ENCODE assay signal across 8 cellular contexts in genomic region chr4:140755811-140756291, GRCh38. TPM values are rescaled to one million over a fixed set of nuclear protein-coding genes. Genes with fewer than 3 reads are reported as not detected.
DNase-seq lines count a peak whose midpoint lies in the region; ATAC-seq and TF ChIP-seq lines count a peak whose summit lies in the region.

No MANE protein-coding gene starts in this region.

- POLR2A ChIA-PET in AG04449 (lab: Yijun Ruan, JAX) (interaction anchor here (1.2 to 1.5 kb wide), 2 partner anchors 38 to 383 kb away, joined by 4 to 5 read pairs; partner anchors contain the start of gene SCOC), MCF 10A (lab: Yijun Ruan, JAX) (interaction anchor here (0.6 to 1.8 kb wide), 23 partner anchors 8 to 604 kb away, joined by 3 to 19 read pairs (median 4); no protein-coding TSS in a partner anchor)

- CTCF ChIA-PET in AG04449 (lab: Yijun Ruan, JAX) = interaction anchor here (0.9 to 1.6 kb wide), 9 partner anchors 8 to 146 kb away, joined by 3 to 7 read pairs (median 5); no protein-coding TSS in a partner anchor
- CTCF ChIA-PET in MCF 10A (lab: Yijun Ruan, JAX) = interaction anchor here (0.7 to 1.4 kb wide), 4 partner anchors 16 to 118 kb away, joined by 3 to 5 read pairs (median 4); no protein-coding TSS in a partner anchor

- H3K27ac Mint-ChIP-seq in MCF 10A (ENCODE audit: low read depth, unreplicated experiment) = peak overlapping the region; percentile 51

- peak overlapping the region; percentile 82 for H3K4me3 Mint-ChIP-seq in MCF 10A (ENCODE audit: unreplicated experiment)

- TF ChIP-seq CTCF in AG04449 (IDR thresholded peaks at IDR 0.05; ENCODE audit: insufficient read depth, low read length, missing control alignments) (no peak), GM12864 (IDR thresholded peaks at IDR 0.05; ENCODE audit: low read depth, low read length, missing control alignments) (no peak), MCF 10A (IDR thresholded peaks at IDR 0.05; ENCODE audit: unreplicated experiment) (no peak)

- ATAC-seq in HG02623 (IDR thresholded peaks at IDR 0.05; ENCODE audit: unreplicated experiment) = peak; percentile 54

- DNase-seq in AG04449 (ENCODE audit: low read depth, low spot score) (no peak), GM12864 (ENCODE audit: low read depth) (no peak), NCI-H226 (peak; percentile 7), MCF 10A (ENCODE audit: unreplicated experiment) (peak; percentile 30), iPS-NIHi11 (ENCODE audit: low spot score) (peak; percentile 57), skeletal muscle cell (ENCODE audit: low read depth) (no peak), MV-4-11 (lab: John Stamatoyannopoulos, UW) (no peak)

- H3K36me3 Mint-ChIP-seq in MCF 10A (ENCODE audit: insufficient read depth, unreplicated experiment) = no peaks in the 10 kb centered on the region

- BruUV-seq in MCF 10A (replicated peaks; lab: Mats Ljungman, UMichigan) = no TSS peak

- no peaks in the 10 kb centered on the region for H3K27me3 Mint-ChIP-seq in MCF 10A (ENCODE audit: insufficient read depth, unreplicated experiment)

- peaks cover 21% of the 10 kb centered on the region for H3K4me1 Mint-ChIP-seq in MCF 10A (ENCODE audit: insufficient read depth, unreplicated experiment)

- no peaks in the 10 kb centered on the region for H3K9me3 Mint-ChIP-seq in MCF 10A (ENCODE audit: unreplicated experiment)

- intact Hi-C loops in MCF 10A (cut with micrococcal nuclease) = loop anchor here (1.0 to 10.0 kb wide), 5 partner anchors 91 to 384 kb away; partner anchors contain the start of genes ELMOD2 and SCOC

- peak overlapping the region; percentile 80 for H3K4me3 ChIP-seq in AG04449 (ENCODE audit: low read depth, low read length)
- H3K4me3 ChIP-seq in GM12864 (ENCODE audit: low read depth, low read length) = peak overlapping the region; percentile 76
- H3K4me3 ChIP-seq in skeletal muscle cell (ENCODE audit: low read depth, low read length) = peak overlapping the region; percentile 85

RNA-seq across cellular contexts. Expression of gene TBC1D9, which starts 0.3 kb away (rescaled TPM):
- 17.4 and 23.2 TPM in 2 replicates for total RNA-seq in MCF 10A (2022)

Comparison
In these comparisons a context has a peak if more than half of its experiments do, and no peak if none do; other contexts are left out.
1. DNase-seq: peak in NCI-H226 (single experiment), MCF 10A (single experiment) and iPS-NIHi11 (single experiment); none in AG04449 (single experiment), GM12864 (single experiment), skeletal muscle cell (single experiment) and MV-4-11 (single experiment).
2. Peak in every context shown above with its lines, with median percentiles within 50 percentile points of each other: H3K4me3 ChIP-seq.